In genomic region chr1:94047914-94048313, GRCh38 we compare ENCODE assay signal across 16 cellular contexts.
A peak's percentile ranks its signal among the peaks of the same experiment; 100 is the strongest.
DNase-seq lines count a peak whose midpoint lies in the region; ATAC-seq and TF ChIP-seq lines count a peak whose summit lies in the region.
"Had no signal": no experiment of that assay in that cellular context is flagged by ENCODE, and none has a peak within 500 bp of the region (broad histone marks: within the 10 kb centered on the region; RNA-seq: fewer than 3 reads in every experiment).

No MANE protein-coding gene starts in this region.

- no peak for ATAC-seq in stimulated activated naive CD8-positive, alpha-beta T cell treated with anti-CD3 and anti-CD28 coated beads, Interleukin-15, amount 100 ng/mL, for 72 hours
- ATAC-seq: activated T-helper 17 cell treated with anti-CD3 and anti-CD28 coated beads, Interleukin-2, amount 50 U/mL, for 72 hours had no signal

- H3K79me2 ChIP-seq in osteoblast (ENCODE audit: insufficient read depth, low read length): no peaks in the 10 kb centered on the region

- no peak overlapping the region for H3K4me3 ChIP-seq in adipocyte (ENCODE audit: low read length)
- no peak overlapping the region for H3K4me3 ChIP-seq in esophagus muscularis mucosa
- H3K4me3 ChIP-seq in osteoblast (ENCODE audit: insufficient read depth, low read length): no peak overlapping the region
- H3K4me3 ChIP-seq in tibial artery: no peak overlapping the region
- no peak overlapping the region for H3K4me3 ChIP-seq in endodermal cell (ENCODE audit: low read length)

- TF ChIP-seq EP300 in esophagus muscularis mucosa (IDR thresholded peaks at IDR 0.05): no peak

- H2AFZ ChIP-seq in osteoblast (ENCODE audit: low read length): peak overlapping the region; percentile 66

- no peak overlapping the region for H3K27ac Mint-ChIP-seq in stimulated activated naive CD8-positive, alpha-beta T cell treated with anti-CD3 and anti-CD28 coated beads, Interleukin-15, amount 100 ng/mL, for 72 hours
- no peak overlapping the region for H3K27ac Mint-ChIP-seq in endodermal cell
- H3K27ac Mint-ChIP-seq: activated T-helper 17 cell treated with anti-CD3 and anti-CD28 coated beads, Interleukin-2, amount 50 U/mL, for 72 hours; B cell; T-helper 2 cell treated with Interferon-gamma antibody and Interleukin-4, amounts not matched to agents 5 μg/mL and 100 μg/mL, for 36 hours had no signal

- no peaks in the 10 kb centered on the region for H3K36me3 Mint-ChIP-seq in endodermal cell (ENCODE audit: low read depth)

- H3K9me3 ChIP-seq in adipocyte (ENCODE audit: control insufficient read depth, low read length) (no peaks in the 10 kb centered on the region), esophagus muscularis mucosa (no peaks in the 10 kb centered on the region), osteoblast (ENCODE audit: low read depth, low read length) (no peaks in the 10 kb centered on the region), tibial artery (no peaks in the 10 kb centered on the region), endodermal cell (ENCODE audit: control insufficient read depth, low read length) (no peaks in the 10 kb centered on the region)

- H3K27ac ChIP-seq in esophagus muscularis mucosa (replicated peaks in 1 of 4) (peak overlapping the region; percentile 38 to 70 (median 60)), osteoblast (ENCODE audit: low read depth, low read length) (peak overlapping the region; percentile 73), tibial artery (peak overlapping the region; percentile 71 to 77), endodermal cell (ENCODE audit: low read depth, low read length) (no peak overlapping the region)

- H3K9me3 Mint-ChIP-seq in stimulated activated naive CD8-positive, alpha-beta T cell treated with anti-CD3 and anti-CD28 coated beads, Interleukin-15, amount 100 ng/mL, for 72 hours: no peaks in the 10 kb centered on the region
- no peaks in the 10 kb centered on the region for H3K9me3 Mint-ChIP-seq in endodermal cell
- H3K9me3 Mint-ChIP-seq: activated T-helper 17 cell treated with anti-CD3 and anti-CD28 coated beads, Interleukin-2, amount 50 U/mL, for 72 hours; T-helper 2 cell treated with Interferon-gamma antibody and Interleukin-4, amounts not matched to agents 5 μg/mL and 100 μg/mL, for 36 hours had no signal

- H3K27me3 Mint-ChIP-seq in stimulated activated naive CD8-positive, alpha-beta T cell treated with anti-CD3 and anti-CD28 coated beads, Interleukin-15, amount 100 ng/mL, for 72 hours: peaks cover 16% of the 10 kb centered on the region
- no peaks in the 10 kb centered on the region for H3K27me3 Mint-ChIP-seq in endodermal cell (ENCODE audit: insufficient read depth)

- H3K4me1 ChIP-seq in adipocyte (ENCODE audit: control insufficient read depth, insufficient read depth, low read length): peaks cover 41% of the 10 kb centered on the region
- H3K4me1 ChIP-seq in esophagus muscularis mucosa: peaks cover 23 to 54% (median 33%) of the 10 kb centered on the region in 4 donors
- peaks cover 38% of the 10 kb centered on the region for H3K4me1 ChIP-seq in osteoblast (ENCODE audit: insufficient read depth, low read length)
- peaks cover 0 to 50% (median 35%) of the 10 kb centered on the region in 4 donors for H3K4me1 ChIP-seq in tibial artery
- peaks cover 32% of the 10 kb centered on the region for H3K4me1 ChIP-seq in endodermal cell (ENCODE audit: control insufficient read depth, insufficient read depth, low read length)

- WGBS in esophagus muscularis mucosa: 71% methylated on average over 2 of the region's 2 CpGs
- WGBS in endodermal cell (ENCODE audit: insufficient coverage in 1 of 2, insufficient read length in 1 of 2), 2 experiments: 88 to 93% methylated on average over 1 to 2 of the region's 2 CpGs

- H3K4me2 ChIP-seq in osteoblast (ENCODE audit: insufficient read depth, low read length): peak overlapping the region; percentile 15

- H3K4me1 Mint-ChIP-seq in stimulated activated naive CD8-positive, alpha-beta T cell treated with anti-CD3 and anti-CD28 coated beads, Interleukin-15, amount 100 ng/mL, for 72 hours: peaks cover 12% of the 10 kb centered on the region
- H3K4me1 Mint-ChIP-seq in endodermal cell: peaks cover 59% of the 10 kb centered on the region
- H3K4me1 Mint-ChIP-seq: activated T-helper 17 cell treated with anti-CD3 and anti-CD28 coated beads, Interleukin-2, amount 50 U/mL, for 72 hours had no signal

- no peaks in the 10 kb centered on the region for H4K20me1 ChIP-seq in osteoblast (ENCODE audit: insufficient read depth, low read length)

- H3K27me3 ChIP-seq in adipocyte (replicated peaks; ENCODE audit: control insufficient read depth, insufficient read depth, low read length) (no peaks in the 10 kb centered on the region), esophagus muscularis mucosa (no peaks in the 10 kb centered on the region), osteoblast (ENCODE audit: insufficient read depth, low read length) (no peaks in the 10 kb centered on the region), tibial artery (no peaks in the 10 kb centered on the region), endodermal cell (ENCODE audit: control insufficient read depth, insufficient read depth, low read length, poor library complexity, severe bottlenecking) (no peaks in the 10 kb centered on the region)

- TF ChIP-seq POLR2A in esophagus muscularis mucosa (IDR thresholded peaks at IDR 0.05; ENCODE audit: low read depth): no peak

- DNase-seq in adipocyte (ENCODE audit: low read depth): no peak
- no peak for DNase-seq in esophagus muscularis mucosa (ENCODE audit: extremely low spot score)
- DNase-seq in osteoblast (ENCODE audit: insufficient read length, low spot score, missing footprints): no peak
- DNase-seq in tibial artery: no peak
- no peak for DNase-seq in stimulated activated naive CD8-positive, alpha-beta T cell treated with anti-CD3 and anti-CD28 coated beads, Interleukin-15, amount 100 ng/mL, for 72 hours
- DNase-seq in endodermal cell: no peak
- DNase-seq in middle frontal gyrus (ENCODE audit: extremely low spot score, low spot score): no peak
- DNase-seq: activated CD4-positive, alpha-beta T cell treated with anti-CD3 and anti-CD28 coated beads, Interleukin-2, amount 50 U/mL, for 1 hour; anterior cingulate cortex; effector CD4-positive, alpha-beta T cell; foreskin melanocyte; NCI-H146; NCI-H510A treated with DMSO at 0.1 percent for 48 hours had no signal

- intact Hi-C loops in esophagus muscularis mucosa (cut with DNase I) (loop anchor here (5.0 kb wide), 1 partner anchor 189 kb away; the partner anchor contains the start of gene ARHGAP29), tibial artery (cut with DNase I; ENCODE audit: low total_unique reads) (loop anchor here (2.0 kb wide), 1 partner anchor 285 kb away; no protein-coding TSS in a partner anchor)

- H3K4me3 Mint-ChIP-seq in stimulated activated naive CD8-positive, alpha-beta T cell treated with anti-CD3 and anti-CD28 coated beads, Interleukin-15, amount 100 ng/mL, for 72 hours: no peak overlapping the region
- H3K4me3 Mint-ChIP-seq in endodermal cell: no peak overlapping the region
- H3K4me3 Mint-ChIP-seq: activated T-helper 17 cell treated with anti-CD3 and anti-CD28 coated beads, Interleukin-2, amount 50 U/mL, for 72 hours; B cell; T-helper 2 cell treated with Interferon-gamma antibody and Interleukin-4, amounts not matched to agents 5 μg/mL and 100 μg/mL, for 36 hours had no signal

- TF ChIP-seq CTCF in esophagus muscularis mucosa (IDR thresholded peaks at IDR 0.05) (no peak), osteoblast (IDR thresholded peaks at IDR 0.05; ENCODE audit: extremely low read depth, low read depth, low read length) (no peak), tibial artery (IDR thresholded peaks at IDR 0.05) (no peak), endodermal cell (conservative IDR thresholded peaks at IDR 0.05) (no peak)

- no peaks in the 10 kb centered on the region for H3K36me3 ChIP-seq in adipocyte (ENCODE audit: control insufficient read depth, insufficient read depth, low read length, severe bottlenecking)
- no peaks in the 10 kb centered on the region for H3K36me3 ChIP-seq in esophagus muscularis mucosa
- H3K36me3 ChIP-seq in osteoblast (ENCODE audit: insufficient read depth, low read length): no peaks in the 10 kb centered on the region
- H3K36me3 ChIP-seq in tibial artery: no peaks in the 10 kb centered on the region
- H3K36me3 ChIP-seq in endodermal cell (ENCODE audit: control insufficient read depth, insufficient read depth, low read length): no peaks in the 10 kb centered on the region

- H3K9ac ChIP-seq in adipocyte (ENCODE audit: low read length) (peak overlapping the region; percentile 64), endodermal cell (ENCODE audit: extremely low read depth, low read length, poor library complexity, severe bottlenecking) (no peak overlapping the region)
